ENCODE assay signal across 34 cellular contexts in genomic region chr1:5416518-5416917, GRCh38.
DNase-seq lines count a peak whose midpoint lies in the region; ATAC-seq, FAIRE-seq and TF ChIP-seq lines count a peak whose summit lies in the region.
"Had no signal": no experiment of that assay in that cellular context is flagged by ENCODE, and none has a peak within 500 bp of the region (broad histone marks: within the 10 kb centered on the region; RNA-seq: fewer than 3 reads in every experiment).

No MANE protein-coding gene starts in this region.

- TF ChIP-seq RAD21 in HepG2 (CRISPR knock-in tag; IDR thresholded peaks at IDR 0.05), result no peak

- ATAC-seq in HepG2, result no peak
- no peak for ATAC-seq in right lobe of liver
- ATAC-seq in CD4-positive, CD25-positive, alpha-beta regulatory T cell (ENCODE audit: low read depth in 2 of 2), result peak; percentile 53 to 57
- no peak for ATAC-seq in T-helper 17 cell
- ATAC-seq: A549; CD8-positive, alpha-beta T cell had no signal

- H3K27ac Mint-ChIP-seq in CD4-positive, CD25-positive, alpha-beta regulatory T cell, result no peak overlapping the region
- H3K27ac Mint-ChIP-seq in T-helper 17 cell, result peak overlapping the region; percentile 57
- H3K27ac Mint-ChIP-seq: B cell; CD14-positive monocyte; CD4-positive, alpha-beta T cell; CD8-positive, alpha-beta memory T cell had no signal

- H3K4me2 ChIP-seq in HepG2 (ENCODE audit: low read depth, low read length), result no peak overlapping the region
- H3K4me2 ChIP-seq: A549; BLaER1; BLaER1 treated with 17β-estradiol and CSF1 and Interleukin-3, amounts not matched to agents 10 nM and 100 nM had no signal

- TF ChIP-seq EP300 in HepG2 (IDR thresholded peaks at IDR 0.05; ENCODE audit: low read depth in 2 of 2, low read length in 2 of 2) (no peak), HepG2 (CRISPR knock-in tag; IDR thresholded peaks at IDR 0.05; ENCODE audit: borderline replicate concordance) (no peak)

- H3K27ac ChIP-seq in HepG2 (ENCODE audit: extremely low read length, insufficient read depth, low read length) (no peak overlapping the region), right lobe of liver (no peak overlapping the region)
- no peak overlapping the region for H3K27ac ChIP-seq in CD4-positive, CD25-positive, alpha-beta regulatory T cell (ENCODE audit: insufficient read depth, low read length, poor library complexity, severe bottlenecking)
- H3K27ac ChIP-seq: 22Rv1; A549; BLaER1; BLaER1 treated with 17β-estradiol and CSF1 and Interleukin-3, amounts not matched to agents 10 nM and 100 nM; C4-2B had no signal

- no peaks in the 10 kb centered on the region for H3K36me3 Mint-ChIP-seq in CD4-positive, CD25-positive, alpha-beta regulatory T cell
- no peaks in the 10 kb centered on the region for H3K36me3 Mint-ChIP-seq in T-helper 17 cell (ENCODE audit: low read depth)
- H3K36me3 Mint-ChIP-seq: CD14-positive monocyte; CD4-positive, alpha-beta memory T cell; CD8-positive, alpha-beta memory T cell; CD8-positive, alpha-beta T cell had no signal

- H3K9me3 Mint-ChIP-seq in CD4-positive, CD25-positive, alpha-beta regulatory T cell, result no peaks in the 10 kb centered on the region
- H3K9me3 Mint-ChIP-seq: CD4-positive, alpha-beta memory T cell; CD4-positive, alpha-beta T cell; CD8-positive, alpha-beta memory T cell; CD8-positive, alpha-beta T cell had no signal

- H3K4me3 ChIP-seq in HepG2 (replicated peaks in 1 of 3; ENCODE audit: insufficient read depth in 1 of 3, low read depth in 2 of 3, low read length in 3 of 3) (no peak overlapping the region), right lobe of liver (no peak overlapping the region)
- H3K4me3 ChIP-seq in CD4-positive, CD25-positive, alpha-beta regulatory T cell (ENCODE audit: low read depth, low read length), result no peak overlapping the region
- H3K4me3 ChIP-seq: A549; BLaER1; BLaER1 treated with 17β-estradiol and CSF1 and Interleukin-3, amounts not matched to agents 10 nM and 100 nM had no signal

- WGBS in HepG2 (ENCODE audit: low lambda C conversion rate), result no CpG with 5 or more reads among the region's 2 CpGs
- 40% methylated on average over 1 of the region's 2 CpGs for WGBS in right lobe of liver (ENCODE audit: insufficient coverage, low coverage, low lambda C conversion rate, missing lambda C conversion rate)

- intact Hi-C loops in HepG2 (cut with micrococcal nuclease; ENCODE audit: unreplicated experiment) (no loop called here), right lobe of liver (cut with DNase I) (no loop called here)

- H3K4me1 Mint-ChIP-seq in CD4-positive, CD25-positive, alpha-beta regulatory T cell, result peaks cover 0 to 30% (median 1%) of the 10 kb centered on the region in 4 donors
- H3K4me1 Mint-ChIP-seq in T-helper 17 cell, result peaks cover 10% of the 10 kb centered on the region
- H3K4me1 Mint-ChIP-seq: B cell, CD14-positive monocyte had no signal

- H3K36me3 ChIP-seq in HepG2 (replicated peaks in 1 of 2; ENCODE audit: control insufficient read depth in 1 of 2, insufficient read depth in 2 of 2, low read length in 2 of 2), result no peaks in the 10 kb centered on the region
- no peaks in the 10 kb centered on the region for H3K36me3 ChIP-seq in right lobe of liver
- no peaks in the 10 kb centered on the region for H3K36me3 ChIP-seq in CD4-positive, CD25-positive, alpha-beta regulatory T cell (ENCODE audit: control insufficient read depth, insufficient read depth, low read length)
- H3K36me3 ChIP-seq: BE2C; BLaER1; BLaER1 treated with 17β-estradiol and CSF1 and Interleukin-3, amounts not matched to agents 10 nM and 100 nM had no signal

- DNase-seq in HepG2 (ENCODE audit: low spot score) (no peak), right lobe of liver (no peak), T-helper 17 cell (no peak), SIG-M5 treated with dmso at 0.1 percent for 504 hours (lab: John Stamatoyannopoulos, UW; ENCODE audit: unreplicated experiment) (no peak)
- DNase-seq in CD4-positive, CD25-positive, alpha-beta regulatory T cell, result peak in 1 of 3 donors; percentile 27
- no peak for DNase-seq in activated naive CD4-positive, alpha-beta T cell (lab: John Stamatoyannopoulos, UW)
- DNase-seq: 8988T; ACHN; AML-193; BE2C; C1 segment of cervical spinal cord; Caco-2; Calu3; CD4-positive, alpha-beta memory T cell; CD4-positive, alpha-beta T cell; CD8-positive, alpha-beta memory T cell; CD8-positive, alpha-beta T cell; COR-L47; DMS 273 treated with DMSO at 0.1 percent for 48 hours; DMS153; DMS53; DMS79; DMS79 treated with DMSO at 0.1 percent for 48 hours; DND-41; EL had no signal

- POLR2A ChIA-PET in HepG2 (lab: Yijun Ruan, JAX), result no interaction called here

- no peak overlapping the region for H2AFZ ChIP-seq in HepG2 (ENCODE audit: low read length)

- TF ChIP-seq CTCF in HepG2 (CRISPR knock-in tag; IDR thresholded peaks at IDR 0.05) (no peak), right lobe of liver (IDR thresholded peaks at IDR 0.05) (no peak)

- no peak overlapping the region for H3K9ac ChIP-seq in HepG2 (ENCODE audit: insufficient read depth, low read depth, low read length)
- H3K9ac ChIP-seq: BLaER1; BLaER1 treated with 17β-estradiol and CSF1 and Interleukin-3, amounts not matched to agents 10 nM and 100 nM had no signal

- no peaks in the 10 kb centered on the region for H3K27me3 Mint-ChIP-seq in CD4-positive, CD25-positive, alpha-beta regulatory T cell
- no peaks in the 10 kb centered on the region for H3K27me3 Mint-ChIP-seq in T-helper 17 cell
- H3K27me3 Mint-ChIP-seq: B cell; CD4-positive, alpha-beta T cell; CD8-positive, alpha-beta memory T cell had no signal

- BruUV-seq in HepG2 (replicated peaks; lab: Mats Ljungman, UMichigan), result no TSS peak

- H3K9me3 ChIP-seq in HepG2 (ENCODE audit: low read length), result no peaks in the 10 kb centered on the region
- no peaks in the 10 kb centered on the region for H3K9me3 ChIP-seq in right lobe of liver
- H3K9me3 ChIP-seq in CD4-positive, CD25-positive, alpha-beta regulatory T cell (ENCODE audit: control insufficient read depth in 2 of 2, low read length in 2 of 2), result no peaks in the 10 kb centered on the region
- H3K9me3 ChIP-seq in T-helper 17 cell (ENCODE audit: control insufficient read depth, low read length, poor library complexity, severe bottlenecking), result no peaks in the 10 kb centered on the region
- H3K9me3 ChIP-seq: A549; BE2C; BLaER1; BLaER1 treated with 17β-estradiol and CSF1 and Interleukin-3, amounts not matched to agents 10 nM and 100 nM; Caco-2 had no signal

- CTCF ChIA-PET in HepG2 (lab: Yijun Ruan, JAX; ENCODE audit: low intra/inter-chr PET ratio, low total read pairs), result no interaction called here

- no peak for TF ChIP-seq POLR2A in HepG2 (IDR thresholded peaks at IDR 0.05; ENCODE audit: insufficient read depth in 1 of 2, low read depth in 2 of 2, low read length in 2 of 2)
- no peak for TF ChIP-seq POLR2A in right lobe of liver (IDR thresholded peaks at IDR 0.05)

- H3K27me3 ChIP-seq in HepG2 (ENCODE audit: control insufficient read depth in 1 of 2, insufficient read depth in 2 of 2, low read length in 2 of 2) (peaks cover 1 to 10% of the 10 kb centered on the region in 2 experiments; a peak in 4 of 5 replicates), right lobe of liver (no peaks in the 10 kb centered on the region)
- no peaks in the 10 kb centered on the region for H3K27me3 ChIP-seq in CD4-positive, CD25-positive, alpha-beta regulatory T cell (ENCODE audit: control insufficient read depth, insufficient read depth, low read length)
- H3K27me3 ChIP-seq: BE2C; BLaER1; BLaER1 treated with 17β-estradiol and CSF1 and Interleukin-3, amounts not matched to agents 10 nM and 100 nM had no signal

- H3K4me1 ChIP-seq in HepG2 (ENCODE audit: insufficient read depth, low read length), result no peaks in the 10 kb centered on the region
- no peaks in the 10 kb centered on the region for H3K4me1 ChIP-seq in right lobe of liver
- H3K4me1 ChIP-seq in CD4-positive, CD25-positive, alpha-beta regulatory T cell (ENCODE audit: control insufficient read depth, insufficient read depth, low read length, poor library complexity, severe bottlenecking), result no peaks in the 10 kb centered on the region
- H3K4me1 ChIP-seq: A549, BE2C, Caco-2 had no signal

- no peak for FAIRE-seq in HepG2 (lab: Jason Lieb, UNC)
- FAIRE-seq: A204.1, A549, D721Med had no signal

- in situ Hi-C loops in HepG2 (cut with HindIII; ENCODE audit: extremely low pct_ligation_motif_present, low pct_unique_long_range_greater_than_20kb), result no loop called here

- H3K4me3 Mint-ChIP-seq in CD4-positive, CD25-positive, alpha-beta regulatory T cell, result no peak overlapping the region
- H3K4me3 Mint-ChIP-seq in T-helper 17 cell, result no peak overlapping the region
- H3K4me3 Mint-ChIP-seq: B cell; CD14-positive monocyte; CD4-positive, alpha-beta memory T cell; CD4-positive, alpha-beta T cell; CD8-positive, alpha-beta memory T cell; CD8-positive, alpha-beta T cell had no signal

- H3K79me2 ChIP-seq in HepG2 (ENCODE audit: insufficient read depth, low read length), result no peaks in the 10 kb centered on the region

- H4K20me1 ChIP-seq in HepG2 (ENCODE audit: insufficient read depth, low read length), result no peaks in the 10 kb centered on the region
- H4K20me1 ChIP-seq: BLaER1 had no signal

TF ChIP-seq in HepG2, 621 proteins besides CTCF, POLR2A, EP300 and RAD21 (continues in another document):
- TF ChIP-seq ZBTB21 (CRISPR knock-in tag; IDR thresholded peaks at IDR 0.05), result no peak

Comparison
In these comparisons a context has a peak if more than half of its experiments do, and no peak if none do; other contexts are left out.
1. ATAC-seq: peak in CD4-positive, CD25-positive, alpha-beta regulatory T cell (2 of 2); none in HepG2 (single experiment), right lobe of liver (0 of 4) and T-helper 17 cell (single experiment).